ENCODE assay signal across 1 cellular context in the genomic region with DNA sequence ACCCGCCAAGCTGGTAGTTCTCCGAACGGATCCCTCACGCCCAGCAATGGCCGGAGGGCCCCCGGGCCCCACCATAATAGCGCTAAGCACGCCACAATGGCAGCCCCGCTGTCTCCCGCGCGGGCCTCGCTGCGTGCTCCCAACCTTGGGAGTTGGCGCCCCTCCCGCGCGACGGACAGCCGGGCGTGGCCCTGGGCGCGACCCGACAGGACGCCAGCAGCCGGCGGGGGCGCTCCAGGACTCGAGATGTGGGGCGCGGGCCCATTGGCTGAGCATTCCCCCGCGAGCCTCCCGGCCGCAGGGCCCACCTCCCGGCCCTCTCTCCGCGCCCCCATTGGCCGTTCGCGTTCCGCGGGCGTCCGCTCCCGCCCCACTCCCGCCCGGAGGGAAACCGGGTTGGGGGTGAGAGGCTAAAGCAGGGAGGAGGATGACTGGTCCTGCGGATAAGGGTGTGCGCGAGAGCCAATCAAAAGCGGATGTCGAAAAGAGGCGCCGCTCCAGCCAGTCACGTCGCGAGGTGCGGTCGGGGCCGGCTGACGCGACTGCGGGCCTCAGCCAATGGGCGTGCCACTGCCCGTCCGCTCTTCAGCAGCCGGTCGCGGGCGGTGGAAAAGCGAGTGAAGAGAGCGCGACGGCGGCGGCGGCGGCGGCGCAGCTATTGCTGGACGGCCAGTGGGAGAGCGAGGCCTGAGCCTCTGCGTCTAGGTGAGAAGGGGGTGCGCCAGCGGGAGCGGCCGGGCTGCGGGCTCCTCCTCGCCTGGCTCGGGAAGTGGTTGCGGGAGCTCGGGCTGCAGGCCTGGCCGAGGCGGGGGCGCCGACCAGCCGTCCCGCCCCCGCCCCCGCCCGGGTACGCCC.
TF ChIP-seq lines count a peak whose summit lies in the region.

TSS of gene FAR1 (plus strand) at position 567 of the 855 bp plus-strand sequence. CDS start 26,098 bp downstream, outside the sequence.

TF ChIP-seq in A549, 52 proteins besides CTCF, POLR2A, EP300 and RAD21 (continued from another document):
- no peak for TF ChIP-seq CEBPB (IDR thresholded peaks at IDR 0.05)
- TF ChIP-seq EHF (CRISPR knock-in tag; IDR thresholded peaks at IDR 0.05) = no peak
- TF ChIP-seq FOXS1 (CRISPR knock-in tag; IDR thresholded peaks at IDR 0.05) = no peak
- no peak for TF ChIP-seq SREBF2 (IDR thresholded peaks at IDR 0.05)
- no peak for TF ChIP-seq USF2 (IDR thresholded peaks at IDR 0.05)
- no peak for TF ChIP-seq ZNF302 (CRISPR knock-in tag; IDR thresholded peaks at IDR 0.05)
- no peak for TF ChIP-seq NFE2L2 (conservative IDR thresholded peaks at IDR 0.05; ENCODE audit: low read length)
- peak; percentile 93 for TF ChIP-seq E2F6 (IDR thresholded peaks at IDR 0.05; ENCODE audit: borderline replicate concordance, low read depth)
- TF ChIP-seq NR3C1 (IDR thresholded peaks at IDR 0.05) = no peak
- no peak for TF ChIP-seq ZC3H11A (IDR thresholded peaks at IDR 0.05)
- TF ChIP-seq ZFP36 (IDR thresholded peaks at IDR 0.05; ENCODE audit: borderline replicate concordance, partially characterized antibody) = no peak
- TF ChIP-seq RCOR1 (IDR thresholded peaks at IDR 0.05; ENCODE audit: low read depth, low read length) = no peak
- peak; percentile 57; the same call in 1 of the 2 replicates for TF ChIP-seq KDM5A (IDR thresholded peaks at IDR 0.05)
- no peak for TF ChIP-seq HEYL (CRISPR knock-in tag; IDR thresholded peaks at IDR 0.05)
- peak; percentile 93; the same call in 1 of the 2 replicates for TF ChIP-seq PHF8 (IDR thresholded peaks at IDR 0.05; ENCODE audit: borderline replicate concordance, low read depth)
- TF ChIP-seq HOXA7 (CRISPR knock-in tag; IDR thresholded peaks at IDR 0.05) = no peak
- TF ChIP-seq GATA3 (IDR thresholded peaks at IDR 0.05; ENCODE audit: borderline replicate concordance) = 0 out of 2 replicates have a peak, but pooled peaks have one; percentile 16
- TF ChIP-seq MYC (IDR thresholded peaks at IDR 0.05; ENCODE audit: borderline replicate concordance, low read length) = peak; percentile 71
- TF ChIP-seq, protein P1, sequence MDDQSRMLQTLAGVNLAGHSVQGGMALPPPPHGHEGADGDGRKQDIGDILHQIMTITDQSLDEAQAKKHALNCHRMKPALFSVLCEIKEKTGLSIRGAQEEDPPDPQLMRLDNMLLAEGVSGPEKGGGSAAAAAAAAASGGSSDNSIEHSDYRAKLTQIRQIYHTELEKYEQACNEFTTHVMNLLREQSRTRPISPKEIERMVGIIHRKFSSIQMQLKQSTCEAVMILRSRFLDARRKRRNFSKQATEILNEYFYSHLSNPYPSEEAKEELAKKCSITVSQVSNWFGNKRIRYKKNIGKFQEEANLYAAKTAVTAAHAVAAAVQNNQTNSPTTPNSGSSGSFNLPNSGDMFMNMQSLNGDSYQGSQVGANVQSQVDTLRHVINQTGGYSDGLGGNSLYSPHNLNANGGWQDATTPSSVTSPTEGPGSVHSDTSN (IDR thresholded peaks at IDR 0.05) = peak; percentile 52; the same call in 1 of the 2 replicates
- TF ChIP-seq BHLHE40 (IDR thresholded peaks at IDR 0.05; ENCODE audit: low read depth, low read length) = no peak
- no peak for TF ChIP-seq CBX8 (IDR thresholded peaks at IDR 0.05)
- TF ChIP-seq POLR2AphosphoS2 (conservative IDR thresholded peaks at IDR 0.05; ENCODE audit: low read length) = no peak
- TF ChIP-seq, protein P2, sequence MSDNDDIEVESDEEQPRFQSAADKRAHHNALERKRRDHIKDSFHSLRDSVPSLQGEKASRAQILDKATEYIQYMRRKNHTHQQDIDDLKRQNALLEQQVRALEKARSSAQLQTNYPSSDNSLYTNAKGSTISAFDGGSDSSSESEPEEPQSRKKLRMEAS (IDR thresholded peaks at IDR 0.05) = peak; percentile 95
- TF ChIP-seq, protein P3, sequence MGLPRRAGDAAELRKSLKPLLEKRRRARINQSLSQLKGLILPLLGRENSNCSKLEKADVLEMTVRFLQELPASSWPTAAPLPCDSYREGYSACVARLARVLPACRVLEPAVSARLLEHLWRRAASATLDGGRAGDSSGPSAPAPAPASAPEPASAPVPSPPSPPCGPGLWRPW (IDR thresholded peaks at IDR 0.05) = no peak
- TF ChIP-seq, protein P4, sequence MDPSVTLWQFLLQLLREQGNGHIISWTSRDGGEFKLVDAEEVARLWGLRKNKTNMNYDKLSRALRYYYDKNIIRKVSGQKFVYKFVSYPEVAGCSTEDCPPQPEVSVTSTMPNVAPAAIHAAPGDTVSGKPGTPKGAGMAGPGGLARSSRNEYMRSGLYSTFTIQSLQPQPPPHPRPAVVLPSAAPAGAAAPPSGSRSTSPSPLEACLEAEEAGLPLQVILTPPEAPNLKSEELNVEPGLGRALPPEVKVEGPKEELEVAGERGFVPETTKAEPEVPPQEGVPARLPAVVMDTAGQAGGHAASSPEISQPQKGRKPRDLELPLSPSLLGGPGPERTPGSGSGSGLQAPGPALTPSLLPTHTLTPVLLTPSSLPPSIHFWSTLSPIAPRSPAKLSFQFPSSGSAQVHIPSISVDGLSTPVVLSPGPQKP (IDR thresholded peaks at IDR 0.05; ENCODE audit: low read depth, low read length) = no peak
- no peak for TF ChIP-seq TP53 (CRISPR knock-in tag; IDR thresholded peaks at IDR 0.05)
- no peak for TF ChIP-seq ATOH8 (CRISPR knock-in tag; IDR thresholded peaks at IDR 0.05; ENCODE audit: low read depth)
- no peak for TF ChIP-seq ZSCAN20 (CRISPR knock-in tag; IDR thresholded peaks at IDR 0.05)
- no peak for TF ChIP-seq CHD2 (IDR thresholded peaks at IDR 0.05; ENCODE audit: low read length, partially characterized antibody)
- TF ChIP-seq MAZ (IDR thresholded peaks at IDR 0.05; ENCODE audit: borderline replicate concordance, low read depth, low read length) = peak; percentile 89; the same call in 1 of the 2 replicates
- TF ChIP-seq HDAC2 (IDR thresholded peaks at IDR 0.05) = 0 out of 2 replicates have a peak, but pooled peaks have one; percentile 20
- no peak for TF ChIP-seq NPAS2 (CRISPR knock-in tag; IDR thresholded peaks at IDR 0.05; ENCODE audit: borderline replicate concordance)
- TF ChIP-seq RFX5 (IDR thresholded peaks at IDR 0.05) = peak; percentile 91
- TF ChIP-seq KDM1A (IDR thresholded peaks at IDR 0.05; ENCODE audit: low read depth) = no peak
- peak in 1 of 2 experiments; percentile 39; a peak in 2 of 5 replicates for TF ChIP-seq JUN (IDR thresholded peaks at IDR 0.05)
TF ChIP-seq in A549: peak in this region for 15.
